Comparison of ENCODE assay signal across 8 cellular contexts in genomic region chr19:43651758-43652545, GRCh38. TPM values are rescaled to one million over a fixed set of nuclear protein-coding genes. Genes with fewer than 3 reads are reported as not detected.
A peak's percentile ranks its signal among the peaks of the same experiment; 100 is the strongest.
DNase-seq lines count a peak whose midpoint lies in the region; ATAC-seq and TF ChIP-seq lines count a peak whose summit lies in the region.

No MANE protein-coding gene starts in this region.

- H3K27me3 ChIP-seq in AG04450 (ENCODE audit: control insufficient read depth, insufficient read depth, low read length), result no peaks in the 10 kb centered on the region

- H3K27ac Mint-ChIP-seq in activated CD8-positive, alpha-beta memory T cell treated with anti-CD3 and anti-CD28 coated beads, Interleukin-2, amount 10 ng/mL, durations not matched to agents 7 days and 5 days, result peak overlapping the region; percentile 6
- peak overlapping the region in 2 of 10 donors; percentile 52 to 70 for H3K27ac Mint-ChIP-seq in naive thymus-derived CD8-positive, alpha-beta T cell
- H3K27ac Mint-ChIP-seq in type B pancreatic cell, result peak overlapping the region; percentile 29

- DNase-seq in AG04450 (ENCODE audit: low read depth, low spot score) (peak; percentile 27), NCI-H2227 treated with DMSO at 0.1 percent for 48 hours (lab: John Stamatoyannopoulos, UW) (peak; percentile 14), fibroblast of gingiva (ENCODE audit: low read depth) (peak; percentile 65), type B pancreatic cell (ENCODE audit: extremely low spot score, unreplicated experiment) (no peak)
- DNase-seq in activated CD8-positive, alpha-beta memory T cell treated with anti-CD3 and anti-CD28 coated beads, Interleukin-2, amount 10 ng/mL, durations not matched to agents 7 days and 5 days, result peak; percentile 67
- peak in 4 of 10 donors; percentile 19 to 37 (median 24) for DNase-seq in naive thymus-derived CD8-positive, alpha-beta T cell

- H3K4me3 Mint-ChIP-seq in activated CD8-positive, alpha-beta memory T cell treated with anti-CD3 and anti-CD28 coated beads, Interleukin-2, amount 10 ng/mL, durations not matched to agents 7 days and 5 days, result no peak overlapping the region
- H3K4me3 Mint-ChIP-seq in naive thymus-derived CD8-positive, alpha-beta T cell, result no peak overlapping the region
- no peak overlapping the region for H3K4me3 Mint-ChIP-seq in type B pancreatic cell

- POLR2A ChIA-PET in AG04450 (lab: Yijun Ruan, JAX), result no interaction called here
- POLR2A ChIA-PET in naive thymus-derived CD8-positive, alpha-beta T cell (lab: Charles Lee), result interaction anchor here (0.7 to 1.2 kb wide), 2 partner anchors 34 to 55 kb away, joined by 4 to 5 read pairs; partner anchors contain the start of gene ZNF576

- H3K36me3 Mint-ChIP-seq in activated CD8-positive, alpha-beta memory T cell treated with anti-CD3 and anti-CD28 coated beads, Interleukin-2, amount 10 ng/mL, durations not matched to agents 7 days and 5 days, result peaks cover 13% of the 10 kb centered on the region
- H3K36me3 Mint-ChIP-seq in naive thymus-derived CD8-positive, alpha-beta T cell, result peaks cover 0 to 8% (median 5%) of the 10 kb centered on the region in 3 donors
- H3K36me3 Mint-ChIP-seq in type B pancreatic cell, result peaks cover 23% of the 10 kb centered on the region

- CTCF ChIA-PET in AG04450 (lab: Charles Lee), result interaction anchor here (0.6 to 2.5 kb wide), 12 partner anchors 11 to 158 kb away, joined by 3 to 15 read pairs (median 4); no protein-coding TSS in a partner anchor
- CTCF ChIA-PET in activated CD8-positive, alpha-beta memory T cell treated with anti-CD3 and anti-CD28 coated beads, Interleukin-2, amount 10 ng/mL, durations not matched to agents 7 days and 5 days (lab: Charles Lee), result interaction anchor here (0.9 to 2.2 kb wide), 10 partner anchors 9 to 219 kb away, joined by 3 to 8 read pairs (median 4); partner anchors contain the start of gene ZNF576

- H3K9me3 Mint-ChIP-seq in activated CD8-positive, alpha-beta memory T cell treated with anti-CD3 and anti-CD28 coated beads, Interleukin-2, amount 10 ng/mL, durations not matched to agents 7 days and 5 days (ENCODE audit: low read depth), result no peaks in the 10 kb centered on the region
- peaks cover 0 to 2% (median 0%) of the 10 kb centered on the region in 9 donors for H3K9me3 Mint-ChIP-seq in naive thymus-derived CD8-positive, alpha-beta T cell
- no peaks in the 10 kb centered on the region for H3K9me3 Mint-ChIP-seq in type B pancreatic cell

- no peaks in the 10 kb centered on the region for H3K27me3 Mint-ChIP-seq in activated CD8-positive, alpha-beta memory T cell treated with anti-CD3 and anti-CD28 coated beads, Interleukin-2, amount 10 ng/mL, durations not matched to agents 7 days and 5 days
- no peaks in the 10 kb centered on the region for H3K27me3 Mint-ChIP-seq in naive thymus-derived CD8-positive, alpha-beta T cell
- H3K27me3 Mint-ChIP-seq in type B pancreatic cell, result no peaks in the 10 kb centered on the region

- ATAC-seq in activated CD8-positive, alpha-beta memory T cell treated with anti-CD3 and anti-CD28 coated beads, Interleukin-2, amount 10 ng/mL, durations not matched to agents 7 days and 5 days, result peak; percentile 66
- ATAC-seq in naive thymus-derived CD8-positive, alpha-beta T cell, result peak; percentile 25 to 44
- no peak for ATAC-seq in GM21367 (IDR thresholded peaks at IDR 0.05; ENCODE audit: unreplicated experiment)

- H3K4me3 ChIP-seq in AG04450 (ENCODE audit: low read depth, low read length), result no peak overlapping the region

- H3K4me1 Mint-ChIP-seq in activated CD8-positive, alpha-beta memory T cell treated with anti-CD3 and anti-CD28 coated beads, Interleukin-2, amount 10 ng/mL, durations not matched to agents 7 days and 5 days, result peaks cover 5% of the 10 kb centered on the region
- H3K4me1 Mint-ChIP-seq in naive thymus-derived CD8-positive, alpha-beta T cell, result peaks cover 0 to 2% (median 0%) of the 10 kb centered on the region in 4 donors
- peaks cover 4% of the 10 kb centered on the region for H3K4me1 Mint-ChIP-seq in type B pancreatic cell (ENCODE audit: unreplicated experiment)

- TF ChIP-seq CTCF in AG04450 (IDR thresholded peaks at IDR 0.05; ENCODE audit: low read depth, low read length), result peak; percentile 83
- peak; percentile 88 for TF ChIP-seq CTCF in GM12872 (IDR thresholded peaks at IDR 0.05; ENCODE audit: insufficient read depth, low read depth, low read length)
- TF ChIP-seq CTCF in type B pancreatic cell (conservative IDR thresholded peaks at IDR 0.05), result peak; percentile 82

- no peak overlapping the region for H3K27ac ChIP-seq in AG04450 (ENCODE audit: low read depth, low read length)

- H3K9me3 ChIP-seq in AG04450 (ENCODE audit: control insufficient read depth, insufficient read depth, low read length), result no peaks in the 10 kb centered on the region

RNA-seq across cellular contexts. Expression of gene CADM4, which starts 12.3 kb away (rescaled TPM):
- 3.7 and 5.3 TPM in 2 replicates for polyA plus RNA-seq in AG04450 (2011; rRNA removed)
- polyA minus RNA-seq in AG04450 (2011; rRNA and poly(A)+ RNA removed), result 2.3 and 3.0 TPM in 2 replicates
- under 1 TPM; 0.09 to 0.12 TPM for total RNA-seq in activated CD8-positive, alpha-beta memory T cell treated with anti-CD3 and anti-CD28 coated beads, Interleukin-2, amount 10 ng/mL, durations not matched to agents 7 days and 5 days
- total RNA-seq in naive thymus-derived CD8-positive, alpha-beta T cell, result under 1 TPM; 0.39 to 0.63 TPM
- not detected for polyA plus RNA-seq in naive thymus-derived CD8-positive, alpha-beta T cell
- 28.2 and 37.9 TPM in 2 replicates for total RNA-seq in type B pancreatic cell (ENCODE audit: low replicate concordance)

RNA-seq across cellular contexts. Expression of gene PLAUR, which starts 18.0 kb away (rescaled TPM):
- polyA plus RNA-seq in AG04450 (2011; rRNA removed), result 75.5 and 89.9 TPM in 2 replicates
- polyA minus RNA-seq in AG04450 (2011; rRNA and poly(A)+ RNA removed), result 53.3 and 65.0 TPM in 2 replicates
- total RNA-seq in activated CD8-positive, alpha-beta memory T cell treated with anti-CD3 and anti-CD28 coated beads, Interleukin-2, amount 10 ng/mL, durations not matched to agents 7 days and 5 days, result 10 to 100 TPM; 10.3 to 10.4 TPM
- 1 to 10 TPM; 1.3 to 1.7 TPM for total RNA-seq in naive thymus-derived CD8-positive, alpha-beta T cell
- polyA plus RNA-seq in naive thymus-derived CD8-positive, alpha-beta T cell, result 1 to 10 TPM in 1 of 3 donors, under 1 TPM in 1, not detected in 1; 0.71 to 1.6 TPM
- 18.7 and 32.1 TPM in 2 replicates for total RNA-seq in type B pancreatic cell (ENCODE audit: low replicate concordance)

RNA-seq across cellular contexts. Expression of gene ZNF428, which starts 32.5 kb away (rescaled TPM):
- 18.7 and 23.2 TPM in 2 replicates for polyA plus RNA-seq in AG04450 (2011; rRNA removed)
- polyA minus RNA-seq in AG04450 (2011; rRNA and poly(A)+ RNA removed), result 4.1 and 4.6 TPM in 2 replicates
- total RNA-seq in activated CD8-positive, alpha-beta memory T cell treated with anti-CD3 and anti-CD28 coated beads, Interleukin-2, amount 10 ng/mL, durations not matched to agents 7 days and 5 days, result 10 to 100 TPM; 23.0 to 23.2 TPM
- total RNA-seq in naive thymus-derived CD8-positive, alpha-beta T cell, result 10 to 100 TPM; 31.2 to 31.6 TPM
- polyA plus RNA-seq in naive thymus-derived CD8-positive, alpha-beta T cell, result 10 to 100 TPM; 16.5 to 20.6 (median 18.3) TPM
- total RNA-seq in type B pancreatic cell (ENCODE audit: low replicate concordance), result 31.4 and 76.9 TPM in 2 replicates

RNA-seq across cellular contexts. Expression of gene SRRM5, which starts 40.1 kb away (rescaled TPM):
- 0.07 and 0.12 TPM in 2 replicates for polyA plus RNA-seq in AG04450 (2011; rRNA removed)
- not detected in 2 replicates for polyA minus RNA-seq in AG04450 (2011; rRNA and poly(A)+ RNA removed)
- under 1 TPM; 0.37 to 0.79 TPM for total RNA-seq in activated CD8-positive, alpha-beta memory T cell treated with anti-CD3 and anti-CD28 coated beads, Interleukin-2, amount 10 ng/mL, durations not matched to agents 7 days and 5 days
- 1 to 10 TPM; 1.4 TPM for total RNA-seq in naive thymus-derived CD8-positive, alpha-beta T cell
- polyA plus RNA-seq in naive thymus-derived CD8-positive, alpha-beta T cell, result under 1 TPM in 2 of 3 donors, not detected in 1; 0.08 to 0.94 TPM
- 0.56 and 0.69 TPM in 2 replicates for total RNA-seq in type B pancreatic cell (ENCODE audit: low replicate concordance)

RNA-seq across cellular contexts. Expression of gene ZNF576, which starts 55.6 kb away (rescaled TPM):
- polyA plus RNA-seq in AG04450 (2011; rRNA removed), result 9.3 and 11.3 TPM in 2 replicates
- polyA minus RNA-seq in AG04450 (2011; rRNA and poly(A)+ RNA removed), result 5.9 and 6.4 TPM in 2 replicates
- total RNA-seq in activated CD8-positive, alpha-beta memory T cell treated with anti-CD3 and anti-CD28 coated beads, Interleukin-2, amount 10 ng/mL, durations not matched to agents 7 days and 5 days, result 10 to 100 TPM; 18.6 to 21.3 TPM
- 10 to 100 TPM; 17.1 to 17.8 TPM for total RNA-seq in naive thymus-derived CD8-positive, alpha-beta T cell
- 10 to 100 TPM in 1 of 3 donors, 1 to 10 TPM in 2; 6.2 to 10.4 (median 9.3) TPM for polyA plus RNA-seq in naive thymus-derived CD8-positive, alpha-beta T cell
- total RNA-seq in type B pancreatic cell (ENCODE audit: low replicate concordance), result 17.3 and 18.7 TPM in 2 replicates

Comparison
In these comparisons a context has a peak if more than half of its experiments do, and no peak if none do; other contexts are left out.
1. RNA of gene CADM4, which starts 12.3 kb away (total RNA-seq): 28.2 to 37.9 TPM in type B pancreatic cell; 0.39 to 0.63 TPM in naive thymus-derived CD8-positive, alpha-beta T cell and 0.09 to 0.12 TPM in activated CD8-positive, alpha-beta memory T cell treated with anti-CD3 and anti-CD28 coated beads, Interleukin-2, amount 10 ng/mL, durations not matched to agents 7 days and 5 days; every median in the first group is over 10 times any median in the second.
2. Peak in every context shown above with its lines, with median percentiles within 50 percentile points of each other: CTCF ChIP-seq.